Comparison of ENCODE assay signal across 1 cellular context in genomic region chr9:137302176-137303030, GRCh38.
TF ChIP-seq lines count a peak whose summit lies in the region.

A gene with protein sequence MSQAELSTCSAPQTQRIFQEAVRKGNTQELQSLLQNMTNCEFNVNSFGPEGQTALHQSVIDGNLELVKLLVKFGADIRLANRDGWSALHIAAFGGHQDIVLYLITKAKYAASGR (minus strand): TSS chr9:137302271. CDS start chr9:137301928, 343 bp downstream.

TF ChIP-seq in HEK293, 187 proteins besides CTCF, POLR2A, EP300 and RAD21 (continued from another document):
- TF ChIP-seq ZNF518A (tag by site-specific recombination; conservative IDR thresholded peaks at IDR 0.05; ENCODE audit: low read depth): no peak
- no peak for TF ChIP-seq ZNF248 (tag by site-specific recombination; IDR thresholded peaks at IDR 0.05)
- TF ChIP-seq ZNF24 (tag by site-specific recombination; IDR thresholded peaks at IDR 0.05): no peak
- no peak for TF ChIP-seq ZSCAN4 (tag by site-specific recombination; IDR thresholded peaks at IDR 0.05)
- TF ChIP-seq, protein P1, sequence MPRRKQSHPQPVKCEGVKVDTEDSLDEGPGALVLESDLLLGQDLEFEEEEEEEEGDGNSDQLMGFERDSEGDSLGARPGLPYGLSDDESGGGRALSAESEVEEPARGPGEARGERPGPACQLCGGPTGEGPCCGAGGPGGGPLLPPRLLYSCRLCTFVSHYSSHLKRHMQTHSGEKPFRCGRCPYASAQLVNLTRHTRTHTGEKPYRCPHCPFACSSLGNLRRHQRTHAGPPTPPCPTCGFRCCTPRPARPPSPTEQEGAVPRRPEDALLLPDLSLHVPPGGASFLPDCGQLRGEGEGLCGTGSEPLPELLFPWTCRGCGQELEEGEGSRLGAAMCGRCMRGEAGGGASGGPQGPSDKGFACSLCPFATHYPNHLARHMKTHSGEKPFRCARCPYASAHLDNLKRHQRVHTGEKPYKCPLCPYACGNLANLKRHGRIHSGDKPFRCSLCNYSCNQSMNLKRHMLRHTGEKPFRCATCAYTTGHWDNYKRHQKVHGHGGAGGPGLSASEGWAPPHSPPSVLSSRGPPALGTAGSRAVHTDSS (tag by site-specific recombination; IDR thresholded peaks at IDR 0.05): no peak
- TF ChIP-seq ZNF112 (tag by site-specific recombination; IDR thresholded peaks at IDR 0.05): no peak
- TF ChIP-seq MYNN (tag by site-specific recombination; IDR thresholded peaks at IDR 0.05; ENCODE audit: borderline replicate concordance): no peak
- TF ChIP-seq ZNF629 (tag by site-specific recombination; IDR thresholded peaks at IDR 0.05): no peak
- TF ChIP-seq GFI1B (tag by site-specific recombination; IDR thresholded peaks at IDR 0.05): no peak
- TF ChIP-seq ZNF133 (tag by site-specific recombination; IDR thresholded peaks at IDR 0.05): no peak
- no peak for TF ChIP-seq ZNF830 (tag by site-specific recombination; IDR thresholded peaks at IDR 0.05; ENCODE audit: low read depth)
- TF ChIP-seq ZNF747 (tag by site-specific recombination; IDR thresholded peaks at IDR 0.05): no peak
- TF ChIP-seq, protein P2, sequence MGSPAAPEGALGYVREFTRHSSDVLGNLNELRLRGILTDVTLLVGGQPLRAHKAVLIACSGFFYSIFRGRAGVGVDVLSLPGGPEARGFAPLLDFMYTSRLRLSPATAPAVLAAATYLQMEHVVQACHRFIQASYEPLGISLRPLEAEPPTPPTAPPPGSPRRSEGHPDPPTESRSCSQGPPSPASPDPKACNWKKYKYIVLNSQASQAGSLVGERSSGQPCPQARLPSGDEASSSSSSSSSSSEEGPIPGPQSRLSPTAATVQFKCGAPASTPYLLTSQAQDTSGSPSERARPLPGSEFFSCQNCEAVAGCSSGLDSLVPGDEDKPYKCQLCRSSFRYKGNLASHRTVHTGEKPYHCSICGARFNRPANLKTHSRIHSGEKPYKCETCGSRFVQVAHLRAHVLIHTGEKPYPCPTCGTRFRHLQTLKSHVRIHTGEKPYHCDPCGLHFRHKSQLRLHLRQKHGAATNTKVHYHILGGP (tag by site-specific recombination; IDR thresholded peaks at IDR 0.05): no peak
- TF ChIP-seq ZNF707 (tag by site-specific recombination; IDR thresholded peaks at IDR 0.05): no peak
- TF ChIP-seq, protein P3, sequence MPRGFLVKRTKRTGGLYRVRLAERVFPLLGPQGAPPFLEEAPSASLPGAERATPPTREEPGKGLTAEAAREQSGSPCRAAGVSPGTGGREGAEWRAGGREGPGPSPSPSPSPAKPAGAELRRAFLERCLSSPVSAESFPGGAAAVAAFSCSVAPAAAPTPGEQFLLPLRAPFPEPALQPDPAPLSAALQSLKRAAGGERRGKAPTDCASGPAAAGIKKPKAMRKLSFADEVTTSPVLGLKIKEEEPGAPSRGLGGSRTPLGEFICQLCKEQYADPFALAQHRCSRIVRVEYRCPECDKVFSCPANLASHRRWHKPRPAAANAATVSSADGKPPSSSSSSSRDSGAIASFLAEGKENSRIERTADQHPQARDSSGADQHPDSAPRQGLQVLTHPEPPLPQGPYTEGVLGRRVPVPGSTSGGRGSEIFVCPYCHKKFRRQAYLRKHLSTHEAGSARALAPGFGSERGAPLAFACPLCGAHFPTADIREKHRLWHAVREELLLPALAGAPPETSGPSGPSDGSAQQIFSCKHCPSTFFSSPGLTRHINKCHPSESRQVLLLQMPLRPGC (tag by site-specific recombination; IDR thresholded peaks at IDR 0.05): 0 out of 2 replicates have a peak, but pooled peaks have one; percentile 29
- peak; percentile 95; the same call in 1 of the 2 replicates for TF ChIP-seq ZEB2 (tag by site-specific recombination; IDR thresholded peaks at IDR 0.05)
- TF ChIP-seq, protein P4, sequence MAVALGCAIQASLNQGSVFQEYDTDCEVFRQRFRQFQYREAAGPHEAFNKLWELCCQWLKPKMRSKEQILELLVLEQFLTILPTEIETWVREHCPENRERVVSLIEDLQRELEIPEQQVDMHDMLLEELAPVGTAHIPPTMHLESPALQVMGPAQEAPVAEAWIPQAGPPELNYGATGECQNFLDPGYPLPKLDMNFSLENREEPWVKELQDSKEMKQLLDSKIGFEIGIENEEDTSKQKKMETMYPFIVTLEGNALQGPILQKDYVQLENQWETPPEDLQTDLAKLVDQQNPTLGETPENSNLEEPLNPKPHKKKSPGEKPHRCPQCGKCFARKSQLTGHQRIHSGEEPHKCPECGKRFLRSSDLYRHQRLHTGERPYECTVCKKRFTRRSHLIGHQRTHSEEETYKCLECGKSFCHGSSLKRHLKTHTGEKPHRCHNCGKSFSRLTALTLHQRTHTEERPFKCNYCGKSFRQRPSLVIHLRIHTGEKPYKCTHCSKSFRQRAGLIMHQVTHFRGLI (tag by site-specific recombination; IDR thresholded peaks at IDR 0.05): no peak
- TF ChIP-seq, protein P5, sequence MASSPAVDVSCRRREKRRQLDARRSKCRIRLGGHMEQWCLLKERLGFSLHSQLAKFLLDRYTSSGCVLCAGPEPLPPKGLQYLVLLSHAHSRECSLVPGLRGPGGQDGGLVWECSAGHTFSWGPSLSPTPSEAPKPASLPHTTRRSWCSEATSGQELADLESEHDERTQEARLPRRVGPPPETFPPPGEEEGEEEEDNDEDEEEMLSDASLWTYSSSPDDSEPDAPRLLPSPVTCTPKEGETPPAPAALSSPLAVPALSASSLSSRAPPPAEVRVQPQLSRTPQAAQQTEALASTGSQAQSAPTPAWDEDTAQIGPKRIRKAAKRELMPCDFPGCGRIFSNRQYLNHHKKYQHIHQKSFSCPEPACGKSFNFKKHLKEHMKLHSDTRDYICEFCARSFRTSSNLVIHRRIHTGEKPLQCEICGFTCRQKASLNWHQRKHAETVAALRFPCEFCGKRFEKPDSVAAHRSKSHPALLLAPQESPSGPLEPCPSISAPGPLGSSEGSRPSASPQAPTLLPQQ (tag by site-specific recombination; IDR thresholded peaks at IDR 0.05): peak; percentile 64
- TF ChIP-seq ZNF837 (tag by site-specific recombination; IDR thresholded peaks at IDR 0.05): no peak
- no peak for TF ChIP-seq ZNF416 (tag by site-specific recombination; IDR thresholded peaks at IDR 0.05)
- TF ChIP-seq GLI2 (tag by site-specific recombination; IDR thresholded peaks at IDR 0.05; ENCODE audit: borderline replicate concordance, low read depth): no peak
